Comparison of ENCODE assay signal across 8 cellular contexts in the genomic region with DNA sequence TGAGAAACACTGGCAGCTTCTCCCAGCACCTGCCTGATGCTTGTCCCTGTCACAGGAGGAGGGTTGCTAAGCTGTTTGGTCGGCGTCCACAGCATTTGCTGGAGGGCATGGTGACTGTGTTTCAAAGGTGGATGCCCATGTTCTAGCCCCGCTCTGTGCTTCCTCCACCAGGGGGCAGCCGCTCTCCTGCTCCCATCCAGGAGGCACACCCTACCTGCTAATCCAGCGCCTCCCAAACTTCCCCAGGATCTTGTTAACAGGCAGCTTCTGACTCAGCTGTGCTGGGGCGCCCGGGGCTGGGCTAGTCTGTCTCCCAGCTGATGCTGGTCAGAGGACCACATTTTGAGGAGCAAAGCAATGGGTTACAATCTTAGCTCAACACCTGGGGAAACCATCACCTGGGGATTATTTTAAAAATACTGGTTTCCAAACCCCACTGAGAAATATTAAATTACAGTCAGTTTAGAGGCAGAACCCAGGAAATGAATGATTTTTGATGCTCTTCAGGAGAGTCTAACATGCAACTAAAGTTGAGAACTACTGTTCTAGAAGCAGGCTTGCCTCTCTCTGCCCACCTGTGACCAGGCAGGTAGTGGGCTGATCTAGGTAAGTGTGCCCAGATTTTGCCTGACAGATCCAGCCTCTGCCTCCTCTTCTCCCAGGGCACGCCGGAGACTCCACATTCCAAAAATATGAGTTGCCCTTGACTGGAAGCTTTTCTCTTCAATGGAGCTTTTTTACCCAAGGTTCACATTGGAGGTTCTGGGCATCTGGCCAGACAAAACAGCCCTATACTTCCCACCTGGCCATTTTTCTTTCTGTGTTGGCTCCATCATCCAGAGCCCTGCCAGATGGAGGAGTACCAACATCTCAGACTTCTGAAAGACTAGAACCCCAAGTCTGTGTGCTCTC.
DNase-seq lines count a peak whose midpoint lies in the region; ATAC-seq and TF ChIP-seq lines count a peak whose summit lies in the region.
"Had no signal": no experiment of that assay in that cellular context is flagged by ENCODE, and none has a peak within 500 bp of the region (broad histone marks: within the 10 kb centered on the region; RNA-seq: fewer than 3 reads in every experiment).

No MANE protein-coding gene starts in this region.

- H3K4me3 Mint-ChIP-seq in neural crest cell = no peak overlapping the region
- H3K4me3 Mint-ChIP-seq: naive thymus-derived CD8-positive, alpha-beta T cell had no signal

- no peak overlapping the region for H3K27ac Mint-ChIP-seq in neural crest cell (ENCODE audit: unreplicated experiment)
- H3K27ac Mint-ChIP-seq: naive thymus-derived CD8-positive, alpha-beta T cell had no signal

- no peaks in the 10 kb centered on the region for H4K20me1 ChIP-seq in KMS-11 (ENCODE audit: insufficient read depth)

- H3K4me3 ChIP-seq in GM06990 (replicated peaks; ENCODE audit: low read depth, low read length) (no peak overlapping the region), KMS-11 (IDR thresholded peaks at IDR 0.05; ENCODE audit: insufficient read depth, low read depth, low read length) (no peak overlapping the region), coronary artery (no peak overlapping the region)

- DNase-seq in GM06990 (ENCODE audit: extremely low read depth, insufficient read length) (no peak), T follicular helper cell (ENCODE audit: low read depth) (peak; percentile 10), coronary artery (ENCODE audit: low spot score) (peak; percentile 67), neural crest cell (ENCODE audit: low read depth, low spot score) (peak; percentile 49)

- no peak overlapping the region for H3K4me2 ChIP-seq in KMS-11

- TF ChIP-seq CTCF in GM06990 (IDR thresholded peaks at IDR 0.05; ENCODE audit: insufficient read depth, low read length, poor library complexity, severe bottlenecking) (peak; percentile 92), KMS-11 (conservative IDR thresholded peaks at IDR 0.05; ENCODE audit: low read depth, low read length) (peak; percentile 85), coronary artery (IDR thresholded peaks at IDR 0.05) (no peak), neural crest cell (conservative IDR thresholded peaks at IDR 0.05) (peak; percentile 71)

- no peaks in the 10 kb centered on the region for H3K79me2 ChIP-seq in KMS-11 (ENCODE audit: insufficient read depth, low read depth)

- H3K4me1 ChIP-seq in KMS-11 (ENCODE audit: low read depth, poor library complexity, severe bottlenecking) = peaks cover 3% of the 10 kb centered on the region

- peaks cover 2% of the 10 kb centered on the region for H3K27me3 ChIP-seq in GM06990 (replicated peaks; ENCODE audit: control insufficient read depth, insufficient read depth, low read length)
- H3K27me3 ChIP-seq in KMS-11 (ENCODE audit: insufficient read depth, low read depth) = no peaks in the 10 kb centered on the region

- ATAC-seq in HG03280 (IDR thresholded peaks at IDR 0.05; ENCODE audit: unreplicated experiment) = no peak
- ATAC-seq in GM21528 (IDR thresholded peaks at IDR 0.05; ENCODE audit: low FRiP score, unreplicated experiment) = no peak
- ATAC-seq: naive thymus-derived CD8-positive, alpha-beta T cell had no signal

- no peak overlapping the region for H3K27ac ChIP-seq in KMS-11
- H3K27ac ChIP-seq in coronary artery = no peak overlapping the region

- no peaks in the 10 kb centered on the region for H3K4me1 Mint-ChIP-seq in neural crest cell
- H3K4me1 Mint-ChIP-seq: naive thymus-derived CD8-positive, alpha-beta T cell had no signal

- H3K9ac ChIP-seq in KMS-11 = no peak overlapping the region

- no peaks in the 10 kb centered on the region for H3K9me3 Mint-ChIP-seq in neural crest cell
- H3K9me3 Mint-ChIP-seq: naive thymus-derived CD8-positive, alpha-beta T cell had no signal

- H3K36me3 Mint-ChIP-seq in neural crest cell (ENCODE audit: low read depth) = no peaks in the 10 kb centered on the region
- H3K36me3 Mint-ChIP-seq: naive thymus-derived CD8-positive, alpha-beta T cell had no signal

- H3K36me3 ChIP-seq in GM06990 (ENCODE audit: control insufficient read depth, insufficient read depth, low read length) (no peaks in the 10 kb centered on the region), KMS-11 (ENCODE audit: insufficient read depth) (no peaks in the 10 kb centered on the region)

- H2AFZ ChIP-seq in KMS-11 (ENCODE audit: low read depth) = no peak overlapping the region

- H3K27me3 Mint-ChIP-seq in neural crest cell (ENCODE audit: low read depth) = peaks cover 63% of the 10 kb centered on the region
